8 cellular contexts compared by ENCODE assay signal in genomic region chr2:152432206-152432653, GRCh38.
DNase-seq lines count a peak whose midpoint lies in the region; ATAC-seq and TF ChIP-seq lines count a peak whose summit lies in the region.

No MANE protein-coding gene starts in this region.

- H3K4me3 ChIP-seq in BJ (ENCODE audit: low read depth, low read length) = no peak overlapping the region
- H3K4me3 ChIP-seq in endocrine pancreas (ENCODE audit: control insufficient read depth, insufficient read depth, low read length) = peak overlapping the region; percentile 1
- H3K4me3 ChIP-seq in mucosa of descending colon = no peak overlapping the region

- H3K4me1 ChIP-seq in endocrine pancreas (ENCODE audit: control insufficient read depth, insufficient read depth, low read length) (no peaks in the 10 kb centered on the region), mucosa of descending colon (ENCODE audit: low read depth) (no peaks in the 10 kb centered on the region)

- DNase-seq in BJ (ENCODE audit: low read depth) (peak; percentile 44), NCI-H446 (lab: John Stamatoyannopoulos, UW) (peak; percentile 41 to 84), mucosa of descending colon (no peak), NCI-H2081 (lab: John Stamatoyannopoulos, UW) (no peak), HuH-7.5 (ENCODE audit: low spot score) (no peak)
- DNase-seq in activated naive CD4-positive, alpha-beta T cell treated with Interleukin-2 at 50 U/mL for 16 hours = no peak
- DNase-seq in stimulated activated naive CD8-positive, alpha-beta T cell treated with anti-CD3 and anti-CD28 coated beads, Interleukin-15, Interleukin-2, amounts not matched to agents 100 U/mL and 50 U/mL, for 24 hours = no peak

- H3K27me3 ChIP-seq in BJ (ENCODE audit: control insufficient read depth, insufficient read depth, low read length) (no peaks in the 10 kb centered on the region), endocrine pancreas (ENCODE audit: control insufficient read depth, insufficient read depth, low read length) (no peaks in the 10 kb centered on the region)

- TF ChIP-seq CTCF in BJ (IDR thresholded peaks at IDR 0.05; ENCODE audit: insufficient read depth, low read depth, low read length) (no peak), mucosa of descending colon (IDR thresholded peaks at IDR 0.05) (no peak)

- CTCF ChIA-PET in BJ (lab: Yijun Ruan, JAX) = no interaction called here

- H3K9ac ChIP-seq in endocrine pancreas (ENCODE audit: control insufficient read depth, insufficient read depth, low read length) = no peak overlapping the region

- intact Hi-C loops in mucosa of descending colon (cut with DNase I, micrococcal nuclease) = no loop called here

- peak; percentile 31 for ATAC-seq in mucosa of descending colon
- ATAC-seq in stimulated activated naive CD8-positive, alpha-beta T cell treated with anti-CD3 and anti-CD28 coated beads, Interleukin-15, Interleukin-2, amounts not matched to agents 100 U/mL and 50 U/mL, for 24 hours = no peak

- H3K9me3 ChIP-seq in endocrine pancreas (ENCODE audit: control insufficient read depth, low read length) = no peaks in the 10 kb centered on the region
- no peaks in the 10 kb centered on the region for H3K9me3 ChIP-seq in mucosa of descending colon

- H3K36me3 ChIP-seq in BJ (ENCODE audit: control insufficient read depth, insufficient read depth, low read length) = no peaks in the 10 kb centered on the region
- no peaks in the 10 kb centered on the region for H3K36me3 ChIP-seq in endocrine pancreas (ENCODE audit: control insufficient read depth, insufficient read depth, low read length)
- no peaks in the 10 kb centered on the region for H3K36me3 ChIP-seq in mucosa of descending colon (ENCODE audit: low read depth)

- POLR2A ChIA-PET in BJ (lab: Charles Lee) = no interaction called here

Comparison
In these comparisons a context has a peak if more than half of its experiments do, and no peak if none do; other contexts are left out.
1. DNase-seq: peak in BJ (single experiment) and NCI-H446 (2 of 2); none in mucosa of descending colon (0 of 3), NCI-H2081 (0 of 2), HuH-7.5 (single experiment), activated naive CD4-positive, alpha-beta T cell treated with Interleukin-2 at 50 U/mL for 16 hours (single experiment) and stimulated activated naive CD8-positive, alpha-beta T cell treated with anti-CD3 and anti-CD28 coated beads, Interleukin-15, Interleukin-2, amounts not matched to agents 100 U/mL and 50 U/mL, for 24 hours (single experiment).